ENCODE assay signal across 16 cellular contexts in genomic region chr3:135916310-135916709, GRCh38. TPM values are rescaled to one million over a fixed set of nuclear protein-coding genes. Genes with fewer than 3 reads are reported as not detected.
DNase-seq lines count a peak whose midpoint lies in the region; ATAC-seq, FAIRE-seq and TF ChIP-seq lines count a peak whose summit lies in the region.
"Had no signal": no experiment of that assay in that cellular context is flagged by ENCODE, and none has a peak within 500 bp of the region (broad histone marks: within the 10 kb centered on the region; RNA-seq: fewer than 3 reads in every experiment).

No MANE protein-coding gene starts in this region.

- no peak overlapping the region for H3K23ac ChIP-seq in IMR-90 (ENCODE audit: low read depth, low read length)

- no peak overlapping the region for H3K14ac ChIP-seq in IMR-90 (replicated peaks; ENCODE audit: low read depth, low read length)

- no peak for TF ChIP-seq EP300 in K562 (IDR thresholded peaks at IDR 0.05; ENCODE audit: low read length)
- no peak for TF ChIP-seq EP300 in HepG2 (IDR thresholded peaks at IDR 0.05; ENCODE audit: low read depth in 2 of 2, low read length in 2 of 2)
- TF ChIP-seq EP300 in HepG2 (CRISPR knock-in tag; IDR thresholded peaks at IDR 0.05; ENCODE audit: borderline replicate concordance): no peak

- H3K4me3 ChIP-seq in IMR-90 (ENCODE audit: insufficient read depth, low read depth, low read length) (no peak overlapping the region), K562 (no peak overlapping the region), HepG2 (replicated peaks in 1 of 3; ENCODE audit: insufficient read depth in 1 of 3, low read depth in 2 of 3, low read length in 3 of 3) (no peak overlapping the region)
- H3K4me3 ChIP-seq: BLaER1, GM12878 had no signal

- H3K4me1 ChIP-seq in IMR-90 (ENCODE audit: control insufficient read depth, insufficient read depth, low read length): peaks cover 2% of the 10 kb centered on the region
- no peaks in the 10 kb centered on the region for H3K4me1 ChIP-seq in K562 (replicated peaks in 1 of 2; ENCODE audit: control insufficient read depth in 2 of 2, insufficient read depth in 2 of 2, low read length in 2 of 2)
- H3K4me1 ChIP-seq in HepG2 (ENCODE audit: insufficient read depth, low read length): no peaks in the 10 kb centered on the region
- H3K4me1 ChIP-seq: BLaER1 had no signal

- DNase-seq in IMR-90 (no peak), K562 (ENCODE audit: extremely low read depth in 1 of 4, low spot score in 3 of 4) (no peak), HepG2 (ENCODE audit: low spot score) (no peak), SHP77 treated with DMSO at 0.1 percent for 48 hours (lab: John Stamatoyannopoulos, UW) (no peak), RPMI8226 (no peak)
- DNase-seq: Calu3; CD4-positive, alpha-beta memory T cell; DMS79 treated with DMSO at 0.1 percent for 48 hours; HCEC 1CT had no signal

- H3K9me3 ChIP-seq in IMR-90 (ENCODE audit: control insufficient read depth, insufficient read depth, low read length) (no peaks in the 10 kb centered on the region), K562 (replicated peaks; ENCODE audit: control insufficient read depth, insufficient read depth, low read depth, low read length) (no peaks in the 10 kb centered on the region), HepG2 (ENCODE audit: low read length) (no peaks in the 10 kb centered on the region)
- H3K9me3 ChIP-seq: BLaER1 had no signal

- H4K5ac ChIP-seq in IMR-90 (ENCODE audit: low read depth, low read length): no peak overlapping the region

- no peak overlapping the region for H2AFZ ChIP-seq in IMR-90 (replicated peaks; ENCODE audit: low read length, poor library complexity)
- no peak overlapping the region for H2AFZ ChIP-seq in K562 (ENCODE audit: low read depth, low read length)
- no peak overlapping the region for H2AFZ ChIP-seq in HepG2 (ENCODE audit: low read length)

- H3K36me3 ChIP-seq in IMR-90 (ENCODE audit: control insufficient read depth, insufficient read depth, low read length) (no peaks in the 10 kb centered on the region), K562 (ENCODE audit: control insufficient read depth, insufficient read depth, low read length) (no peaks in the 10 kb centered on the region), HepG2 (replicated peaks in 1 of 2; ENCODE audit: control insufficient read depth in 1 of 2, insufficient read depth in 2 of 2, low read length in 2 of 2) (no peaks in the 10 kb centered on the region)
- H3K36me3 ChIP-seq: BLaER1 had no signal

- no CpG with 5 or more reads among the region's 4 CpGs for WGBS in IMR-90 (ENCODE audit: extremely low coverage in 2 of 2, insufficient read length in 1 of 2), 2 experiments
- 0% methylated on average over 4 of the region's 4 CpGs for WGBS in K562 (ENCODE audit: insufficient coverage, low coverage, missing lambda C conversion rate)
- 4% methylated on average over 4 of the region's 4 CpGs for WGBS in HepG2 (ENCODE audit: low lambda C conversion rate)

- H3K27me3 ChIP-seq in IMR-90 (ENCODE audit: control insufficient read depth, insufficient read depth, low read length) (no peaks in the 10 kb centered on the region), K562 (ENCODE audit: control insufficient read depth in 2 of 2, insufficient read depth in 2 of 2, low read length in 2 of 2) (no peaks in the 10 kb centered on the region), HepG2 (ENCODE audit: control insufficient read depth in 1 of 2, insufficient read depth in 2 of 2, low read length in 2 of 2) (no peaks in the 10 kb centered on the region)
- H3K27me3 ChIP-seq: BLaER1 had no signal

- dilution Hi-C loops in IMR-90 (cut with HindIII; ENCODE audit: low sequenced_read_pairs, unreplicated experiment): no loop called here

- H3K27ac ChIP-seq in IMR-90 (ENCODE audit: insufficient read depth, low read length) (no peak overlapping the region), K562 (ENCODE audit: extremely low read depth, low read depth, low read length) (no peak overlapping the region), HepG2 (ENCODE audit: extremely low read length, insufficient read depth, low read length) (no peak overlapping the region)
- H3K27ac ChIP-seq: BLaER1, KMS-11 had no signal

- H3K4me2 ChIP-seq in IMR-90 (ENCODE audit: low read depth, low read length) (no peak overlapping the region), K562 (ENCODE audit: insufficient read depth, low read length) (no peak overlapping the region), HepG2 (ENCODE audit: low read depth, low read length) (no peak overlapping the region)
- H3K4me2 ChIP-seq: BLaER1, KMS-11 had no signal

- H3K4ac ChIP-seq in IMR-90 (ENCODE audit: low read depth, low read length): no peak overlapping the region

- CTCF ChIA-PET in IMR-90 (lab: Yijun Ruan, JAX): interaction anchor here (1.0 kb wide), 2 partner anchors 19 to 127 kb away, joined by 3 read pairs; no protein-coding TSS in a partner anchor
- CTCF ChIA-PET in K562 (lab: Yijun Ruan, JAX; ENCODE audit: low intra/inter-chr PET ratio): no interaction called here
- CTCF ChIA-PET in HepG2 (lab: Yijun Ruan, JAX; ENCODE audit: low intra/inter-chr PET ratio, low total read pairs): no interaction called here

- H3K79me2 ChIP-seq in K562 (ENCODE audit: control insufficient read depth, insufficient read depth, low read length) (no peaks in the 10 kb centered on the region), HepG2 (ENCODE audit: insufficient read depth, low read length) (no peaks in the 10 kb centered on the region)

- intact Hi-C loops in IMR-90 (cut with micrococcal nuclease): loop anchor here (5.0 kb wide), 1 partner anchor 51 kb away; the partner anchor contains the start of gene PPP2R3A
- intact Hi-C loops in K562 (cut with micrococcal nuclease): no loop called here
- intact Hi-C loops in HepG2 (cut with micrococcal nuclease; ENCODE audit: unreplicated experiment): no loop called here

- H3K56ac ChIP-seq in IMR-90 (ENCODE audit: extremely low read depth, insufficient read depth, low read length): no peak overlapping the region

- H2BK20ac ChIP-seq in IMR-90 (ENCODE audit: low read depth, low read length): no peak overlapping the region

- H2BK15ac ChIP-seq in IMR-90 (ENCODE audit: low read depth, low read length): no peak overlapping the region

- no peak for TF ChIP-seq POLR2A in IMR-90 (IDR thresholded peaks at IDR 0.05; ENCODE audit: low read depth, low read length)
- no peak for TF ChIP-seq POLR2A in K562 (conservative IDR thresholded peaks at IDR 0.05)
- no peak for TF ChIP-seq POLR2A in HepG2 (IDR thresholded peaks at IDR 0.05; ENCODE audit: insufficient read depth in 1 of 2, low read depth in 2 of 2, low read length in 2 of 2)

- no peak overlapping the region for H2AK5ac ChIP-seq in IMR-90 (ENCODE audit: low read depth, low read length)

- H3K9ac ChIP-seq in IMR-90 (ENCODE audit: low read depth, low read length) (no peak overlapping the region), K562 (ENCODE audit: insufficient read depth in 1 of 2, low read depth in 2 of 2, low read length in 2 of 2) (no peak overlapping the region), HepG2 (ENCODE audit: insufficient read depth, low read depth, low read length) (no peak overlapping the region)
- H3K9ac ChIP-seq: BLaER1, KMS-11 had no signal

- H2BK120ac ChIP-seq in IMR-90 (ENCODE audit: low read depth, low read length): no peak overlapping the region

- H2AK9ac ChIP-seq in IMR-90 (replicated peaks; ENCODE audit: low read depth, low read length, poor library complexity): no peak overlapping the region

- H3K79me1 ChIP-seq in IMR-90 (ENCODE audit: low read depth in 1 of 2, low read length in 2 of 2): no peaks in the 10 kb centered on the region

- H4K8ac ChIP-seq in IMR-90 (ENCODE audit: low read depth in 2 of 2, low read length in 2 of 2): no peak overlapping the region

- in situ Hi-C loops in IMR-90 (cut with MboI; ENCODE audit: low sequenced_read_pairs) (no loop called here), K562 (cut with MboI) (no loop called here), HepG2 (cut with HindIII; ENCODE audit: extremely low pct_ligation_motif_present, low pct_unique_long_range_greater_than_20kb) (loop anchor here (10.0 kb wide), 1 partner anchor 128 kb away; no protein-coding TSS in a partner anchor)

- TF ChIP-seq RAD21 in IMR-90 (IDR thresholded peaks at IDR 0.05; ENCODE audit: low read length) (no peak), K562 (CRISPR knock-in tag; conservative IDR thresholded peaks at IDR 0.05 in 1 of 2, IDR thresholded peaks at IDR 0.05 in 1 of 2) (no peak), HepG2 (CRISPR knock-in tag; IDR thresholded peaks at IDR 0.05) (no peak)

- H3K18ac ChIP-seq in IMR-90 (ENCODE audit: low read depth, low read length): no peak overlapping the region

- BruUV-seq in IMR-90 (replicated peaks; lab: Mats Ljungman, UMichigan) (no TSS peak), K562 (replicated peaks; lab: Mats Ljungman, UMichigan) (no TSS peak), HepG2 (replicated peaks; lab: Mats Ljungman, UMichigan) (no TSS peak)

- H4K20me1 ChIP-seq in IMR-90 (ENCODE audit: insufficient read depth, low read length) (no peaks in the 10 kb centered on the region), K562 (replicated peaks; ENCODE audit: control insufficient read depth, insufficient read depth, low read length) (no peaks in the 10 kb centered on the region), HepG2 (ENCODE audit: insufficient read depth, low read length) (no peaks in the 10 kb centered on the region)
- H4K20me1 ChIP-seq: BLaER1 had no signal

- ATAC-seq in IMR-90 (ENCODE audit: low read depth) (no peak), K562 (no peak), HepG2 (no peak), HG02588 (IDR thresholded peaks at IDR 0.05; ENCODE audit: unreplicated experiment) (no peak), HG03108 (IDR thresholded peaks at IDR 0.05; ENCODE audit: unreplicated experiment) (no peak)
- ATAC-seq: GM12878 had no signal

- FAIRE-seq in K562 (lab: Jason Lieb, UNC): no peak
- FAIRE-seq in HepG2 (lab: Jason Lieb, UNC): no peak
- FAIRE-seq: A204.1, GM12878, HTR-8/SVneo had no signal

- H3K9me1 ChIP-seq in IMR-90 (ENCODE audit: insufficient read depth, low read length): peaks cover 3% of the 10 kb centered on the region; the same call in 1 of the 2 replicates
- no peaks in the 10 kb centered on the region for H3K9me1 ChIP-seq in K562 (ENCODE audit: control insufficient read depth, insufficient read depth, low read length)

- no peak overlapping the region for H2BK5ac ChIP-seq in IMR-90 (ENCODE audit: low read depth, low read length, poor library complexity, severe bottlenecking)

- POLR2A ChIA-PET in IMR-90 (lab: Charles Lee; ENCODE audit: unreplicated experiment) (no interaction called here), K562 (lab: Yijun Ruan, JAX) (no interaction called here), HepG2 (lab: Yijun Ruan, JAX) (no interaction called here)

- TF ChIP-seq CTCF in IMR-90 (conservative IDR thresholded peaks at IDR 0.05; ENCODE audit: low read depth, low read length): no peak
- TF ChIP-seq CTCF in K562 (IDR thresholded peaks at IDR 0.05 in 2 of 3, conservative IDR thresholded peaks at IDR 0.05 in 1 of 3; ENCODE audit: insufficient read depth in 2 of 3, low read depth in 1 of 3, low read length in 3 of 3): no peak
- TF ChIP-seq CTCF in HepG2 (CRISPR knock-in tag; IDR thresholded peaks at IDR 0.05): no peak

- H4K91ac ChIP-seq in IMR-90 (ENCODE audit: insufficient read depth, low read depth, low read length): no peak overlapping the region

RNA-seq across cellular contexts. Expression of gene PPP2R3A, which starts 49.2 kb away (rescaled TPM):
- total RNA-seq in IMR-90 (2012; rRNA removed) (37.3 and 46.7 TPM in 2 replicates), K562 (2014; rRNA removed) (0.16 and 0.50 TPM in 2 replicates), K562 (2014; rRNA removed; fragmentation: Illumina TruSeq; extraction: Trizol) (0.40 and 0.48 TPM in 2 replicates), K562 (2015; rRNA removed; fragmentation: Illumina TruSeq; extraction: Trizol) (0.30 and 0.33 TPM in 2 replicates), K562 (2021) (0.18 and 0.22 TPM in 2 replicates), HepG2 (2016; rRNA removed; fragmentation: Illumina TruSeq; extraction: Trizol) (0.07 and 0.18 TPM in 2 replicates)
- polyA plus RNA-seq in IMR-90 (2012; rRNA removed) (10.2 and 11.3 TPM in 2 replicates), K562 (2011; rRNA removed) (0.27 and 0.42 TPM in 2 replicates), K562 (2014; fragmentation: Illumina TruSeq; extraction: Trizol) (0.17 and 0.24 TPM in 2 replicates), K562 (2014; fragmentation: Nextera tagmentation; extraction: Ambion mirVana) (under 1 TPM; 0.10 to 0.11 TPM), K562 (2014; rRNA removed) (0.11 and 0.23 TPM in 2 replicates), HepG2 (2011; rRNA removed) (0.08 and 0.12 TPM in 2 replicates)
- polyA plus RNA-seq in IMR-90 (2012; cell fraction: cytosol; rRNA removed): 2.6 and 5.4 TPM in 2 replicates
- polyA plus RNA-seq in IMR-90 (2012; cell fraction: nucleus; rRNA removed; ENCODE audit: low replicate concordance): 0.97 and 6.1 TPM in 2 replicates
- total RNA-seq in K562 (2011; cell fraction: chromatin; rRNA removed; ENCODE audit: low replicate concordance): 0.44 and 1.6 TPM in 2 replicates
- total RNA-seq in K562 (2011; cell fraction: nucleolus; rRNA removed): 0.33 and 0.39 TPM in 2 replicates
- total RNA-seq in K562 (2011; cell fraction: nucleoplasm; rRNA removed): 0.46 and 0.66 TPM in 2 replicates
- 0.12 and 0.21 TPM in 2 replicates for polyA plus RNA-seq in K562 (2011; cell fraction: cytosol; rRNA removed)
- 0.21 and 0.27 TPM in 2 replicates for polyA plus RNA-seq in K562 (2011; cell fraction: nucleus; rRNA removed)
- 0.14 and 0.20 TPM in 2 replicates for polyA plus RNA-seq in K562 (2012)
- polyA minus RNA-seq in K562 (2011; rRNA and poly(A)+ RNA removed): 1.1 and 1.5 TPM in 2 replicates
- polyA minus RNA-seq in K562 (2011; cell fraction: cytosol; rRNA and poly(A)+ RNA removed): 0.27 and 0.76 TPM in 2 replicates
- polyA minus RNA-seq in K562 (2011; cell fraction: nucleus; rRNA and poly(A)+ RNA removed): 0.78 and 0.81 TPM in 2 replicates
- total RNA-seq in HepG2 (2016; cell fraction: cytosol; rRNA removed; fragmentation: Illumina TruSeq; extraction: Trizol; ENCODE audit: low read depth): 0.53 TPM in 1 of 2 replicates, not detected in the other
- total RNA-seq in HepG2 (2016; cell fraction: insoluble cytoplasmic fraction; rRNA removed; fragmentation: Illumina TruSeq; extraction: Trizol): 0.15 TPM in 2 replicates
- 0.06 and 0.07 TPM in 2 replicates for total RNA-seq in HepG2 (2016; cell fraction: membrane; rRNA removed; fragmentation: Illumina TruSeq; extraction: Trizol)
- total RNA-seq in HepG2 (2016; cell fraction: nucleus; rRNA removed; fragmentation: Illumina TruSeq; extraction: Trizol): 0.22 and 0.25 TPM in 2 replicates
- polyA plus RNA-seq in HepG2 (2011; cell fraction: cytosol; rRNA removed): 0.03 and 0.08 TPM in 2 replicates
- polyA plus RNA-seq in HepG2 (2011; cell fraction: nucleus; rRNA removed): 0.03 and 0.08 TPM in 2 replicates
- 0.07 and 0.17 TPM in 2 replicates for polyA plus RNA-seq in HepG2 (2012)
- polyA plus RNA-seq in HepG2 (2016; cell fraction: cytosol; fragmentation: Illumina TruSeq; extraction: Trizol; ENCODE audit: low read depth): not detected in 2 replicates
- 0.08 and 0.10 TPM in 2 replicates for polyA plus RNA-seq in HepG2 (2016; cell fraction: insoluble cytoplasmic fraction; fragmentation: Illumina TruSeq; extraction: Trizol; ENCODE audit: low read depth)
- polyA plus RNA-seq in HepG2 (2016; cell fraction: membrane; fragmentation: Illumina TruSeq; extraction: Trizol; ENCODE audit: low read depth): not detected in 2 replicates
- not detected in 2 replicates for polyA plus RNA-seq in HepG2 (2016; cell fraction: nucleus; fragmentation: Illumina TruSeq; extraction: Trizol; ENCODE audit: insufficient read depth, low read depth)
- 0.36 and 2.1 TPM in 2 replicates for polyA minus RNA-seq in HepG2 (2011; rRNA and poly(A)+ RNA removed; ENCODE audit: low replicate concordance)
- 0.18 and 0.20 TPM in 2 replicates for polyA minus RNA-seq in HepG2 (2011; cell fraction: cytosol; rRNA and poly(A)+ RNA removed)
- polyA minus RNA-seq in HepG2 (2011; cell fraction: nucleus; rRNA and poly(A)+ RNA removed): 0.75 and 0.77 TPM in 2 replicates

Comparison
In these comparisons a context has a peak if more than half of its experiments do, and no peak if none do; other contexts are left out.
1. RNA of gene PPP2R3A, which starts 49.2 kb away (total RNA-seq): 37.3 to 46.7 TPM in IMR-90; 0.16 to 1.6 TPM in K562 and 0.06 to 0.53 TPM in HepG2; every median in the first group is over 10 times any median in the second.